13 cellular contexts compared by ENCODE assay signal in the genomic region with DNA sequence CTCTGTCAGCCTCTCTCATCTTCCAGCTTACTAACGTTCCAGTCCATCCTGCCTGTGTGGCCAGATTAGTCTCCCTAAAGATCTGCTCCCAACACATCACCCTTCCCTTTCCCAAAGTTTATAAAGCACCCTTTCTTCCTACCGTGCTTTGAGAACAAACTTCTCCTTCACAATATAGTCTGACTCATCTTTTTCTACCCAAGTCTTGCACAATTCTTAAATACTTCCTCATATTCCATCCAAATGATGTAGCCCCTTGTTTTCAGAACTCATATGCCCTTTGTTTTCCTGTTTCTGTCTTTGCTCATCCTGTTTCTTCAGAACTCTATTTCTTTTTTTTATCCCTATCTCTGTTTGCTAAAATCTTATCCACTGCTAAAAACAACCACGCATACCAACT. TPM values are rescaled to one million over a fixed set of nuclear protein-coding genes. Genes with fewer than 3 reads are reported as not detected.
DNase-seq lines count a peak whose midpoint lies in the region; ATAC-seq and TF ChIP-seq lines count a peak whose summit lies in the region.
"Had no signal": no experiment of that assay in that cellular context is flagged by ENCODE, and none has a peak within 500 bp of the region (broad histone marks: within the 10 kb centered on the region; RNA-seq: fewer than 3 reads in every experiment).

No MANE protein-coding gene starts in this region.

- H3K27me3 ChIP-seq in MG63, result no peaks in the 10 kb centered on the region
- H3K27me3 ChIP-seq in neural progenitor cell, result no peaks in the 10 kb centered on the region
- H3K27me3 ChIP-seq: body of pancreas had no signal

- peak; percentile 51 for DNase-seq in GM04503 (ENCODE audit: low read depth)
- DNase-seq in NOMO-1 treated with dmso at 0.1 percent for 144 hours (lab: John Stamatoyannopoulos, UW; ENCODE audit: unreplicated experiment), result peak; percentile 87
- peak; percentile 59 for DNase-seq in choroid plexus epithelial cell (ENCODE audit: low read depth)
- DNase-seq in skeletal muscle cell (ENCODE audit: low read depth), result peak; percentile 58
- no peak for DNase-seq in MG63
- DNase-seq in neural progenitor cell (ENCODE audit: low spot score), result no peak
- DNase-seq: body of pancreas; DND-41; NCI-H146; stimulated activated CD4-positive, alpha-beta T cell treated with anti-CD3 and anti-CD28 coated beads, Interleukin-15, amount 100 ng/mL, for 24 hours had no signal

- ATAC-seq in GM18520 (IDR thresholded peaks at IDR 0.05; ENCODE audit: unreplicated experiment), result no peak
- ATAC-seq: body of pancreas; esophagus mucosa; natural killer cell treated with Interleukin-12 subunit alpha and Interleukin-12 subunit beta and Interleukin-15 and Interleukin-18, amount 100 ng/mL, for 72 hours had no signal

- H3K36me3 ChIP-seq in MG63, result no peaks in the 10 kb centered on the region
- no peaks in the 10 kb centered on the region for H3K36me3 ChIP-seq in neural progenitor cell

- H3K79me2 ChIP-seq in neural progenitor cell (ENCODE audit: low read depth), result no peaks in the 10 kb centered on the region

- no peaks in the 10 kb centered on the region for H3K4me1 ChIP-seq in neural progenitor cell
- H3K4me1 ChIP-seq: body of pancreas had no signal

- H3K4me2 ChIP-seq in neural progenitor cell, result no peak overlapping the region

- H3K9me3 Mint-ChIP-seq in neural progenitor cell, result no peaks in the 10 kb centered on the region

- no peaks in the 10 kb centered on the region for H4K20me1 ChIP-seq in neural progenitor cell (ENCODE audit: low read depth)

- H3K4me1 Mint-ChIP-seq in neural progenitor cell, result no peaks in the 10 kb centered on the region

- no peak overlapping the region for H3K4me3 Mint-ChIP-seq in neural progenitor cell
- H3K4me3 Mint-ChIP-seq: natural killer cell treated with Interleukin-12 subunit alpha and Interleukin-12 subunit beta and Interleukin-15 and Interleukin-18, amount 100 ng/mL, for 72 hours had no signal

- no peak overlapping the region for H3K9ac ChIP-seq in neural progenitor cell

- no peaks in the 10 kb centered on the region for H3F3A ChIP-seq in neural progenitor cell (ENCODE audit: low read depth)

- no peak for TF ChIP-seq CTCF in choroid plexus epithelial cell (conservative IDR thresholded peaks at IDR 0.05; ENCODE audit: low read depth, low read length)
- no peak for TF ChIP-seq CTCF in neural progenitor cell (IDR thresholded peaks at IDR 0.05)

- H3K4me3 ChIP-seq in choroid plexus epithelial cell (ENCODE audit: low read depth, low read length), result no peak overlapping the region
- H3K4me3 ChIP-seq in skeletal muscle cell (ENCODE audit: low read depth, low read length), result no peak overlapping the region
- no peak overlapping the region for H3K4me3 ChIP-seq in MG63
- no peak overlapping the region for H3K4me3 ChIP-seq in neural progenitor cell
- H3K4me3 ChIP-seq: body of pancreas had no signal

- no peaks in the 10 kb centered on the region for H3K9me3 ChIP-seq in MG63
- no peaks in the 10 kb centered on the region for H3K9me3 ChIP-seq in neural progenitor cell (ENCODE audit: low read depth)
- H3K9me3 ChIP-seq: body of pancreas had no signal

- H2AFZ ChIP-seq in neural progenitor cell (replicated peaks), result no peak overlapping the region

- no peaks in the 10 kb centered on the region for H3K36me3 Mint-ChIP-seq in neural progenitor cell
- H3K36me3 Mint-ChIP-seq: natural killer cell treated with Interleukin-12 subunit alpha and Interleukin-12 subunit beta and Interleukin-15 and Interleukin-18, amount 100 ng/mL, for 72 hours had no signal

- H3K27me3 Mint-ChIP-seq in neural progenitor cell (ENCODE audit: insufficient read depth, low read depth), result no peaks in the 10 kb centered on the region
- H3K27me3 Mint-ChIP-seq: natural killer cell treated with Interleukin-12 subunit alpha and Interleukin-12 subunit beta and Interleukin-15 and Interleukin-18, amount 100 ng/mL, for 72 hours had no signal

- no peak overlapping the region for H3K27ac Mint-ChIP-seq in neural progenitor cell
- H3K27ac Mint-ChIP-seq: natural killer cell treated with Interleukin-12 subunit alpha and Interleukin-12 subunit beta and Interleukin-15 and Interleukin-18, amount 100 ng/mL, for 72 hours had no signal

- no peak overlapping the region for H3K27ac ChIP-seq in neural progenitor cell
- H3K27ac ChIP-seq: body of pancreas had no signal

RNA-seq across cellular contexts. Expression of gene IQCJ, which starts 59.5 kb away (rescaled TPM):
- not detected in 2 replicates for total RNA-seq in MG63 (2014; rRNA removed; shearing (Covaris generic); ENCODE audit: low replicate concordance)
- not detected in 2 replicates for total RNA-seq in neural progenitor cell (ENCODE audit: low replicate concordance)
- total RNA-seq: body of pancreas; esophagus mucosa; natural killer cell treated with Interleukin-12 subunit alpha and Interleukin-12 subunit beta and Interleukin-15 and Interleukin-18, amount 100 ng/mL, for 72 hours had no signal

Comparison
In these comparisons a context has a peak if more than half of its experiments do, and no peak if none do; other contexts are left out.
1. DNase-seq: peak in GM04503 (single experiment), NOMO-1 treated with dmso at 0.1 percent for 144 hours (single experiment), choroid plexus epithelial cell (single experiment) and skeletal muscle cell (single experiment); none in MG63 (single experiment) and neural progenitor cell (single experiment).